ENCODE assay signal across 18 cellular contexts in genomic region chrX:8849462-8849861, GRCh38. TPM values are rescaled to one million over a fixed set of nuclear protein-coding genes. Genes with fewer than 3 reads are reported as not detected.
"Had no signal": no experiment of that assay in that cellular context is flagged by ENCODE, and none has a peak within 500 bp of the region (broad histone marks: within the 10 kb centered on the region; RNA-seq: fewer than 3 reads in every experiment).

No MANE protein-coding gene starts in this region.

- ATAC-seq: activated T-cell treated with anti-CD3 and anti-CD28 coated beads, Interleukin-2, amount 50 U/mL, for 72 hours; naive thymus-derived CD4-positive, alpha-beta T cell; pancreas had no signal

- H3K27ac ChIP-seq: esophagus muscularis mucosa, foreskin keratinocyte, pancreas, skin epidermis had no signal

- H3K4me3 ChIP-seq: esophagus muscularis mucosa, lung, pancreas, skin epidermis had no signal

- H3K4me1 ChIP-seq: pancreas had no signal

- H3K36me3 ChIP-seq: esophagus muscularis mucosa, pancreas had no signal

- DNase-seq: activated CD4-positive, alpha-beta T cell treated with anti-CD3 and anti-CD28 coated beads, Interleukin-2, amount 10 ng/mL, durations not matched to agents 7 days and 5 days; activated CD8-positive, alpha-beta memory T cell treated with anti-CD3 and anti-CD28 coated beads, Interleukin-2, amount 50 U/mL, for 48 hours; activated gamma-delta T cell; activated T-cell treated with anti-CD3 and anti-CD28 coated beads, Interleukin-2, amount 50 U/mL, for 72 hours; amygdala; cortex of kidney; effector CD4-positive, alpha-beta T cell; glutamatergic neuron; naive thymus-derived CD4-positive, alpha-beta T cell; pancreas; stimulated activated CD4-positive, alpha-beta T cell treated with anti-CD3 and anti-CD28 coated beads, Interleukin-4, amount 100 ng/mL, for 24 hours; stimulated activated naive CD4-positive, alpha-beta T cell treated with Interleukin-2 at 50 U/mL for 16 hours had no signal

- H3K9me3 ChIP-seq: esophagus muscularis mucosa, pancreas had no signal

- H3K27me3 ChIP-seq: esophagus muscularis mucosa, foreskin keratinocyte had no signal

RNA-seq across cellular contexts. Expression of gene FAM9A, which starts 48.3 kb away (rescaled TPM):
- total RNA-seq: activated CD4-positive, alpha-beta T cell treated with anti-CD3 and anti-CD28 coated beads, Interleukin-2, amount 10 ng/mL, durations not matched to agents 7 days and 5 days; activated T-cell treated with anti-CD3 and anti-CD28 coated beads, Interleukin-2, amount 50 U/mL, for 72 hours; esophagus muscularis mucosa; foreskin keratinocyte; lung; naive thymus-derived CD4-positive, alpha-beta T cell; pancreas; T-helper 2 cell treated with Interferon-gamma antibody and Interleukin-4, amounts not matched to agents 100 ng/mL and 5 ng/mL, for 36 hours; WTC11 had no signal
